Comparison of ENCODE assay signal across 8 cellular contexts in genomic region chr16:2196162-2196980, GRCh38. TPM values are rescaled to one million over a fixed set of nuclear protein-coding genes. Genes with fewer than 3 reads are reported as not detected.
DNase-seq lines count a peak whose midpoint lies in the region; ATAC-seq and TF ChIP-seq lines count a peak whose summit lies in the region.

Gene CASKIN1 (minus strand): TSS chr16:2196605. CDS start chr16:2196432, 173 bp downstream.

- no peak within 1 kb of the TSS for H3K27ac ChIP-seq in osteoblast (ENCODE audit: low read depth, low read length)

- H2AFZ ChIP-seq in osteoblast (ENCODE audit: low read length): no peak within 1 kb of the TSS

- H3K9me3 ChIP-seq in osteoblast (ENCODE audit: low read depth, low read length): no peaks in the 10 kb centered on the region

- no peaks in the 10 kb centered on the region for H3K36me3 ChIP-seq in osteoblast (ENCODE audit: insufficient read depth, low read length)

- peaks cover 55% of the 10 kb centered on the region for H3K27me3 ChIP-seq in osteoblast (ENCODE audit: insufficient read depth, low read length)

- ATAC-seq in GM18520 (IDR thresholded peaks at IDR 0.05; ENCODE audit: unreplicated experiment) (no peak), GM21390 (IDR thresholded peaks at IDR 0.05; ENCODE audit: unreplicated experiment) (no peak)

- no peak within 1 kb of the TSS for H3K4me2 ChIP-seq in osteoblast (ENCODE audit: insufficient read depth, low read length)

- H3K79me2 ChIP-seq in osteoblast (ENCODE audit: insufficient read depth, low read length): no peaks in the 10 kb centered on the region

- no peak within 1 kb of the TSS for H3K4me3 ChIP-seq in osteoblast (ENCODE audit: insufficient read depth, low read length)

- no peak for TF ChIP-seq CTCF in osteoblast (IDR thresholded peaks at IDR 0.05; ENCODE audit: extremely low read depth, low read depth, low read length)

- peak; percentile 28 for DNase-seq in ELR (ENCODE audit: low read depth)
- DNase-seq in NCI-H1930 (lab: John Stamatoyannopoulos, UW): peak; percentile 23 to 61
- peak; percentile 35 for DNase-seq in dermis blood vessel endothelial cell
- peak; percentile 96 for DNase-seq in osteoblast (ENCODE audit: insufficient read length, low spot score, missing footprints)
- no peak for DNase-seq in NCI-H2081 treated with DMSO at 0.1 percent for 48 hours (lab: John Stamatoyannopoulos, UW)
- DNase-seq in AML-193 (lab: John Stamatoyannopoulos, UW): no peak

- no peaks in the 10 kb centered on the region for H3K4me1 ChIP-seq in osteoblast (ENCODE audit: insufficient read depth, low read length)

- no peaks in the 10 kb centered on the region for H4K20me1 ChIP-seq in osteoblast (ENCODE audit: insufficient read depth, low read length)

RNA-seq across cellular contexts. Expression of gene CASKIN1, which starts in this region (rescaled TPM):
- total RNA-seq in dermis blood vessel endothelial cell: 0.05 and 0.17 TPM in 2 replicates
- total RNA-seq in osteoblast: not detected in 2 replicates

Comparison
In these comparisons a context has a peak if more than half of its experiments do, and no peak if none do; other contexts are left out.
1. Peak in DNase-seq in dermis blood vessel endothelial cell; RNA of the gene not detected or under 1 TPM.
2. Peak in DNase-seq in osteoblast; RNA of the gene not detected or under 1 TPM.
3. DNase-seq: peak in ELR (single experiment) and NCI-H1930 (2 of 2); none in NCI-H2081 treated with DMSO at 0.1 percent for 48 hours (single experiment) and AML-193 (0 of 2).